21 cellular contexts compared by ENCODE assay signal in genomic region chr10:105188737-105189463, GRCh38.
DNase-seq lines count a peak whose midpoint lies in the region; ATAC-seq, FAIRE-seq and TF ChIP-seq lines count a peak whose summit lies in the region.
"Had no signal": no experiment of that assay in that cellular context is flagged by ENCODE, and none has a peak within 500 bp of the region (broad histone marks: within the 10 kb centered on the region; RNA-seq: fewer than 3 reads in every experiment).

No MANE protein-coding gene starts in this region.

- under 1% methylated on average over 6 of the region's 6 CpGs for WGBS in A549 (ENCODE audit: missing lambda C conversion rate)
- 34 to 50% methylated on average over 6 of the region's 6 CpGs for WGBS in esophagus squamous epithelium, 2 donors

- FAIRE-seq in A549 (lab: Jason Lieb, UNC): no peak

- no peaks in the 10 kb centered on the region for H3K4me1 Mint-ChIP-seq in T-helper 2 cell treated with Interferon-gamma antibody and Interleukin-4, amounts not matched to agents 5 μg/mL and 100 μg/mL, for 36 hours (ENCODE audit: low read depth)
- peaks cover 2% of the 10 kb centered on the region for H3K4me1 Mint-ChIP-seq in activated naive CD4-positive, alpha-beta T cell treated with anti-CD3 and anti-CD28 coated beads for 36 hours (ENCODE audit: low read depth)
- H3K4me1 Mint-ChIP-seq: activated CD4-positive, alpha-beta T cell treated with anti-CD3 and anti-CD28 coated beads, Interleukin-2, amount 10 ng/mL, durations not matched to agents 24 days and 14 days; mesothelial cell of epicardium; stimulated activated naive CD8-positive, alpha-beta T cell treated with anti-CD3 and anti-CD28 coated beads, Interleukin-15, amount 100 ng/mL, for 72 hours; T-helper 17 cell had no signal

- CTCF ChIA-PET in A549 (lab: Yijun Ruan, JAX): no interaction called here
- CTCF ChIA-PET in activated naive CD4-positive, alpha-beta T cell treated with anti-CD3 and anti-CD28 coated beads for 36 hours (lab: Charles Lee): no interaction called here

- TF ChIP-seq EP300 in A549 (IDR thresholded peaks at IDR 0.05): no peak

- no peak overlapping the region for H3K4me2 ChIP-seq in A549

- intact Hi-C loops in esophagus squamous epithelium (cut with DNase I): no loop called here
- intact Hi-C loops in activated naive CD4-positive, alpha-beta T cell treated with anti-CD3 and anti-CD28 coated beads for 36 hours (cut with micrococcal nuclease): no loop called here

- H3K9me3 ChIP-seq in A549 (no peaks in the 10 kb centered on the region), esophagus squamous epithelium (no peaks in the 10 kb centered on the region)
- H3K9me3 ChIP-seq: colonic mucosa, Peyer's patch had no signal

- POLR2A ChIA-PET in A549 (lab: Yijun Ruan, JAX): no interaction called here

- H3K4me1 ChIP-seq in A549: no peaks in the 10 kb centered on the region
- no peaks in the 10 kb centered on the region for H3K4me1 ChIP-seq in esophagus squamous epithelium
- H3K4me1 ChIP-seq: colonic mucosa, Peyer's patch had no signal

- no peak for ATAC-seq in A549
- ATAC-seq in HG03095 (IDR thresholded peaks at IDR 0.05; ENCODE audit: unreplicated experiment): no peak
- ATAC-seq: activated T-cell treated with anti-CD3 and anti-CD28 coated beads, Interleukin-2, amount 50 U/mL, for 4 hours; esophagus mucosa; stimulated activated naive CD8-positive, alpha-beta T cell treated with anti-CD3 and anti-CD28 coated beads, Interleukin-15, amount 100 ng/mL, for 72 hours; T-helper 17 cell had no signal

- peak; percentile 0 to 1 for DNase-seq in A549 (ENCODE audit: low read depth in 1 of 2, low spot score in 1 of 2)
- DNase-seq in HT-29 (ENCODE audit: low spot score): peak; percentile 1
- DNase-seq in astrocyte of the hippocampus (ENCODE audit: low read depth, low spot score): peak; percentile 87
- peak; percentile 62 for DNase-seq in islet precursor cell
- no peak for DNase-seq in esophagus squamous epithelium (lab: John Stamatoyannopoulos, UW)
- DNase-seq in T-helper 2 cell treated with Interferon-gamma antibody and Interleukin-4, amounts not matched to agents 5 μg/mL and 100 μg/mL, for 36 hours (ENCODE audit: low spot score): no peak
- DNase-seq in activated naive CD4-positive, alpha-beta T cell treated with anti-CD3 and anti-CD28 coated beads for 36 hours: no peak
- DNase-seq: activated CD4-positive, alpha-beta T cell treated with anti-CD3 and anti-CD28 coated beads, Interleukin-2, amount 10 ng/mL, durations not matched to agents 24 days and 14 days; activated T-cell treated with anti-CD3 and anti-CD28 coated beads, Interleukin-2, amount 50 U/mL, for 4 hours; colonic mucosa; HCEC 1CT; KBM-7; NCI-H1694; NCI-H524; Peyer's patch; stimulated activated CD4-positive, alpha-beta T cell treated with anti-CD3 and anti-CD28 coated beads, Interleukin-12 subunit alpha, Interleukin-12 subunit beta, amount 100 ng/mL, for 4 hours; stimulated activated naive CD8-positive, alpha-beta T cell treated with anti-CD3 and anti-CD28 coated beads, Interleukin-15, amount 100 ng/mL, for 72 hours; T-helper 17 cell had no signal

- H3K9me3 Mint-ChIP-seq in T-helper 2 cell treated with Interferon-gamma antibody and Interleukin-4, amounts not matched to agents 5 μg/mL and 100 μg/mL, for 36 hours: no peaks in the 10 kb centered on the region
- no peaks in the 10 kb centered on the region for H3K9me3 Mint-ChIP-seq in activated naive CD4-positive, alpha-beta T cell treated with anti-CD3 and anti-CD28 coated beads for 36 hours
- H3K9me3 Mint-ChIP-seq: activated CD4-positive, alpha-beta T cell treated with anti-CD3 and anti-CD28 coated beads, Interleukin-2, amount 10 ng/mL, durations not matched to agents 24 days and 14 days; activated T-cell treated with anti-CD3 and anti-CD28 coated beads, Interleukin-2, amount 50 U/mL, for 4 hours; mesothelial cell of epicardium; stimulated activated naive CD8-positive, alpha-beta T cell treated with anti-CD3 and anti-CD28 coated beads, Interleukin-15, amount 100 ng/mL, for 72 hours had no signal

- TF ChIP-seq POLR2A in A549 (IDR thresholded peaks at IDR 0.05; ENCODE audit: low read length): no peak
- no peak for TF ChIP-seq POLR2A in esophagus squamous epithelium (IDR thresholded peaks at IDR 0.05)

- no peaks in the 10 kb centered on the region for H3K36me3 ChIP-seq in esophagus squamous epithelium
- H3K36me3 ChIP-seq: colonic mucosa, Peyer's patch had no signal

- no peak for TF ChIP-seq RAD21 in A549 (conservative IDR thresholded peaks at IDR 0.05 in 1 of 2, IDR thresholded peaks at IDR 0.05 in 1 of 2)

- TF ChIP-seq CTCF in A549 (IDR thresholded peaks at IDR 0.05): no peak
- no peak for TF ChIP-seq CTCF in esophagus squamous epithelium (IDR thresholded peaks at IDR 0.05)

- H3K27ac ChIP-seq in A549 (no peak overlapping the region), esophagus squamous epithelium (no peak overlapping the region)
- H3K27ac ChIP-seq: colonic mucosa, Peyer's patch had no signal

- no peaks in the 10 kb centered on the region for H3K36me3 Mint-ChIP-seq in T-helper 2 cell treated with Interferon-gamma antibody and Interleukin-4, amounts not matched to agents 5 μg/mL and 100 μg/mL, for 36 hours (ENCODE audit: low read depth)
- H3K36me3 Mint-ChIP-seq in activated naive CD4-positive, alpha-beta T cell treated with anti-CD3 and anti-CD28 coated beads for 36 hours (ENCODE audit: low read depth): peaks cover 5% of the 10 kb centered on the region
- H3K36me3 Mint-ChIP-seq: mesothelial cell of epicardium had no signal

- H3K27me3 Mint-ChIP-seq in T-helper 2 cell treated with Interferon-gamma antibody and Interleukin-4, amounts not matched to agents 5 μg/mL and 100 μg/mL, for 36 hours (ENCODE audit: low read depth): no peaks in the 10 kb centered on the region
- no peaks in the 10 kb centered on the region for H3K27me3 Mint-ChIP-seq in activated naive CD4-positive, alpha-beta T cell treated with anti-CD3 and anti-CD28 coated beads for 36 hours (ENCODE audit: low read depth)
- H3K27me3 Mint-ChIP-seq: activated CD4-positive, alpha-beta T cell treated with anti-CD3 and anti-CD28 coated beads, Interleukin-2, amount 10 ng/mL, durations not matched to agents 24 days and 14 days; stimulated activated naive CD8-positive, alpha-beta T cell treated with anti-CD3 and anti-CD28 coated beads, Interleukin-15, amount 100 ng/mL, for 72 hours; T-helper 17 cell had no signal

- H3K27ac Mint-ChIP-seq in T-helper 2 cell treated with Interferon-gamma antibody and Interleukin-4, amounts not matched to agents 5 μg/mL and 100 μg/mL, for 36 hours: no peak overlapping the region
- H3K27ac Mint-ChIP-seq in activated naive CD4-positive, alpha-beta T cell treated with anti-CD3 and anti-CD28 coated beads for 36 hours: no peak overlapping the region
- H3K27ac Mint-ChIP-seq: activated CD4-positive, alpha-beta T cell treated with anti-CD3 and anti-CD28 coated beads, Interleukin-2, amount 10 ng/mL, durations not matched to agents 24 days and 14 days; mesothelial cell of epicardium; stimulated activated naive CD8-positive, alpha-beta T cell treated with anti-CD3 and anti-CD28 coated beads, Interleukin-15, amount 100 ng/mL, for 72 hours; T-helper 17 cell had no signal

- H3K4me3 Mint-ChIP-seq in T-helper 2 cell treated with Interferon-gamma antibody and Interleukin-4, amounts not matched to agents 5 μg/mL and 100 μg/mL, for 36 hours: no peak overlapping the region
- H3K4me3 Mint-ChIP-seq in activated naive CD4-positive, alpha-beta T cell treated with anti-CD3 and anti-CD28 coated beads for 36 hours: no peak overlapping the region
- H3K4me3 Mint-ChIP-seq: activated CD4-positive, alpha-beta T cell treated with anti-CD3 and anti-CD28 coated beads, Interleukin-2, amount 10 ng/mL, durations not matched to agents 24 days and 14 days; activated T-cell treated with anti-CD3 and anti-CD28 coated beads, Interleukin-2, amount 50 U/mL, for 4 hours; mesothelial cell of epicardium; stimulated activated naive CD8-positive, alpha-beta T cell treated with anti-CD3 and anti-CD28 coated beads, Interleukin-15, amount 100 ng/mL, for 72 hours; T-helper 17 cell had no signal

- no peaks in the 10 kb centered on the region for H3K27me3 ChIP-seq in esophagus squamous epithelium
- H3K27me3 ChIP-seq: colonic mucosa, Peyer's patch had no signal

- H3K4me3 ChIP-seq in A549 (no peak overlapping the region), esophagus squamous epithelium (no peak overlapping the region)
- H3K4me3 ChIP-seq: colonic mucosa, Peyer's patch had no signal

TF ChIP-seq in A549, 52 proteins besides CTCF, POLR2A, EP300 and RAD21:
- TF ChIP-seq RNF2 (IDR thresholded peaks at IDR 0.05; ENCODE audit: borderline replicate concordance, low read depth) (no peak), ZNF302 (CRISPR knock-in tag; IDR thresholded peaks at IDR 0.05) (no peak), RARB (CRISPR knock-in tag; IDR thresholded peaks at IDR 0.05) (no peak), MAFK (IDR thresholded peaks at IDR 0.05; ENCODE audit: partially characterized antibody) (no peak), KDM1A (IDR thresholded peaks at IDR 0.05; ENCODE audit: low read depth) (no peak), FOXS1 (CRISPR knock-in tag; IDR thresholded peaks at IDR 0.05) (no peak), KDM5A (IDR thresholded peaks at IDR 0.05) (no peak), SREBF2 (IDR thresholded peaks at IDR 0.05) (no peak), SMC3 (IDR thresholded peaks at IDR 0.05) (no peak), JUNB (IDR thresholded peaks at IDR 0.05) (no peak), MYC (IDR thresholded peaks at IDR 0.05; ENCODE audit: borderline replicate concordance, low read length) (no peak), ELK1 (IDR thresholded peaks at IDR 0.05; ENCODE audit: low read depth, low read length) (no peak)
- TF ChIP-seq, protein P1, sequence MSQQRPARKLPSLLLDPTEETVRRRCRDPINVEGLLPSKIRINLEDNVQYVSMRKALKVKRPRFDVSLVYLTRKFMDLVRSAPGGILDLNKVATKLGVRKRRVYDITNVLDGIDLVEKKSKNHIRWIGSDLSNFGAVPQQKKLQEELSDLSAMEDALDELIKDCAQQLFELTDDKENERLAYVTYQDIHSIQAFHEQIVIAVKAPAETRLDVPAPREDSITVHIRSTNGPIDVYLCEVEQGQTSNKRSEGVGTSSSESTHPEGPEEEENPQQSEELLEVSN (IDR thresholded peaks at IDR 0.05; ENCODE audit: borderline replicate concordance, low read depth): no peak

Comparison
In these comparisons a context has a peak if more than half of its experiments do, and no peak if none do; other contexts are left out.
1. DNase-seq: peak in A549 (2 of 2), HT-29 (single experiment), astrocyte of the hippocampus (single experiment) and islet precursor cell (single experiment); none in esophagus squamous epithelium (single experiment), T-helper 2 cell treated with Interferon-gamma antibody and Interleukin-4, amounts not matched to agents 5 μg/mL and 100 μg/mL, for 36 hours (single experiment) and activated naive CD4-positive, alpha-beta T cell treated with anti-CD3 and anti-CD28 coated beads for 36 hours (single experiment).